29 cellular contexts compared by ENCODE assay signal in the genomic region with DNA sequence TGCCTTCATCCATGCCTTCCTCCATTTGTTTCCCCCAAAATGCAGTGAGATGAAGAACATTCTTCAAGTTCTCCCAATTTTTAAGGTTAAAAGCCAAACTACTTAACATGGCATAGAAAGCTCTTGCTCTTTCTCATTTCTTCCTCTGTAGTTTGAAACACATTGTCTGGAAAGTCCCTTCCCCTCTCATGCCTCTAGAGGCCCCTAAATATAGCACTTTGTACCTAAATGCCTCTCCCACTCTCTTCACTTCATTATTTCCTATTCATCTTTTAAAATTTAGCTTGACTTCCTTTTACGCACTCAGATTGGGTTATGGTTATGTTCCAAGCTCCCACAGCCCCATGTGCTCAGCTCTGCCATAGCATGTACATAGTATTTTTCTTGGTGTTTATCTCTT.
DNase-seq lines count a peak whose midpoint lies in the region; ATAC-seq and TF ChIP-seq lines count a peak whose summit lies in the region.
"Had no signal": no experiment of that assay in that cellular context is flagged by ENCODE, and none has a peak within 500 bp of the region (broad histone marks: within the 10 kb centered on the region; RNA-seq: fewer than 3 reads in every experiment).

No MANE protein-coding gene starts in this region.

- H3K27me3 ChIP-seq in PC-9 (ENCODE audit: insufficient read depth, low read depth) = no peaks in the 10 kb centered on the region
- H3K27me3 ChIP-seq: Peyer's patch, sigmoid colon had no signal

- no peak overlapping the region for H2AFZ ChIP-seq in PC-9

- no peaks in the 10 kb centered on the region for H3K79me2 ChIP-seq in PC-9 (ENCODE audit: low read depth)

- peaks cover 14 to 16% of the 10 kb centered on the region in 2 donors for H3K9me3 Mint-ChIP-seq in stimulated activated naive B cell treated with anti-CD40 and anti-IgM and Interleukin-4, amounts not matched to agents 10 μg/mL and 1 μg/mL and 100 μg/mL, for 72 hours

- peak; percentile 53 for ATAC-seq in GM18868 (IDR thresholded peaks at IDR 0.05; ENCODE audit: unreplicated experiment)
- ATAC-seq in GM21825 (IDR thresholded peaks at IDR 0.05; ENCODE audit: unreplicated experiment) = peak; percentile 44
- ATAC-seq in HG03060 (IDR thresholded peaks at IDR 0.05; ENCODE audit: low read depth, unreplicated experiment) = peak; percentile 40
- peak; percentile 77 to 87 for ATAC-seq in stimulated activated naive B cell treated with anti-CD40 and anti-IgM and Interleukin-4, amounts not matched to agents 10 μg/mL and 1 μg/mL and 100 μg/mL, for 72 hours (replicated peaks)
- no peak for ATAC-seq in SK-N-SH treated with all-trans-retinoic acid at 6 μM for 48 hours
- ATAC-seq: effector memory CD8-positive, alpha-beta T cell; esophagus mucosa; K562; naive thymus-derived CD4-positive, alpha-beta T cell; psoas muscle had no signal

- POLR2A ChIA-PET in PC-9 (lab: Charles Lee; ENCODE audit: unreplicated experiment) = no interaction called here

- no TSS peak for BruUV-seq in PC-9 (replicated peaks; lab: Mats Ljungman, UMichigan)

- H3K36me3 Mint-ChIP-seq in stimulated activated naive B cell treated with anti-CD40 and anti-IgM and Interleukin-4, amounts not matched to agents 10 μg/mL and 1 μg/mL and 100 μg/mL, for 72 hours = peaks cover 4 to 11% of the 10 kb centered on the region in 2 donors
- H3K36me3 Mint-ChIP-seq: activated naive CD4-positive, alpha-beta T cell treated with anti-CD3 and anti-CD28 coated beads, Interleukin-2, amount 50 U/mL, for 24 hours had no signal

- no peaks in the 10 kb centered on the region for H3K9me2 ChIP-seq in PC-9 (ENCODE audit: insufficient read depth)

- DNase-seq in stimulated activated naive B cell treated with anti-CD40 and anti-IgM and Interleukin-4, amounts not matched to agents 10 μg/mL and 1 μg/mL and 100 μg/mL, for 72 hours = no peak
- DNase-seq in hypothalamus (lab: John Stamatoyannopoulos, UW) (no peak), PC-9 (no peak)
- DNase-seq: activated CD4-positive, alpha-beta T cell treated with anti-CD3 and anti-CD28 coated beads, Interleukin-2, amount 50 U/mL, for 4 hours; activated CD4-positive, CD25-positive, alpha-beta regulatory T cell; aorta; DND-41; effector memory CD8-positive, alpha-beta T cell; foreskin fibroblast; H7; head of caudate nucleus; naive thymus-derived CD4-positive, alpha-beta T cell; NCI-H2029 treated with DMSO at 0.1 percent for 48 hours; occipital lobe; Peyer's patch; psoas muscle; SIG-M5; sigmoid colon; stimulated activated naive CD4-positive, alpha-beta T cell treated with Interleukin-2 at 50 U/mL for 16 hours had no signal

- peaks cover 11% of the 10 kb centered on the region; the same call in 1 of the 2 replicates for H3K4me1 ChIP-seq in PC-9 (replicated peaks; ENCODE audit: insufficient read depth)
- H3K4me1 ChIP-seq: Peyer's patch, psoas muscle had no signal

- no peaks in the 10 kb centered on the region for H3F3A ChIP-seq in PC-9 (ENCODE audit: insufficient read depth, low read depth)

- TF ChIP-seq CTCF in PC-9 (conservative IDR thresholded peaks at IDR 0.05) = no peak

- peaks cover 15 to 26% of the 10 kb centered on the region in 2 donors for H3K4me1 Mint-ChIP-seq in stimulated activated naive B cell treated with anti-CD40 and anti-IgM and Interleukin-4, amounts not matched to agents 10 μg/mL and 1 μg/mL and 100 μg/mL, for 72 hours

- CTCF ChIA-PET in PC-9 (lab: Charles Lee) = interaction anchor here (0.6 kb wide), 1 partner anchor 131 kb away, joined by 8 read pairs; no protein-coding TSS in a partner anchor

- no peak overlapping the region for H3K27ac Mint-ChIP-seq in stimulated activated naive B cell treated with anti-CD40 and anti-IgM and Interleukin-4, amounts not matched to agents 10 μg/mL and 1 μg/mL and 100 μg/mL, for 72 hours
- H3K27ac Mint-ChIP-seq: activated naive CD4-positive, alpha-beta T cell treated with anti-CD3 and anti-CD28 coated beads, Interleukin-2, amount 50 U/mL, for 24 hours; effector memory CD8-positive, alpha-beta T cell; mesothelial cell of epicardium had no signal

- H3K4me3 ChIP-seq in PC-9 = no peak overlapping the region
- H3K4me3 ChIP-seq: coronary artery, K562, Peyer's patch, psoas muscle, sigmoid colon had no signal

- no peak overlapping the region for H3K27ac ChIP-seq in PC-9
- H3K27ac ChIP-seq: C4-2B, coronary artery, Peyer's patch, psoas muscle, sigmoid colon had no signal

- H3K9me3 ChIP-seq in PC-9 (ENCODE audit: insufficient read depth, low read depth) = no peaks in the 10 kb centered on the region
- H3K9me3 ChIP-seq: Peyer's patch, psoas muscle, sigmoid colon had no signal

- no peaks in the 10 kb centered on the region for H3K36me3 ChIP-seq in PC-9 (ENCODE audit: low read depth)
- H3K36me3 ChIP-seq: Peyer's patch, sigmoid colon had no signal

- no peak overlapping the region for H3K4me2 ChIP-seq in PC-9

- no peaks in the 10 kb centered on the region for H3K27me3 Mint-ChIP-seq in stimulated activated naive B cell treated with anti-CD40 and anti-IgM and Interleukin-4, amounts not matched to agents 10 μg/mL and 1 μg/mL and 100 μg/mL, for 72 hours
- H3K27me3 Mint-ChIP-seq: activated naive CD4-positive, alpha-beta T cell treated with anti-CD3 and anti-CD28 coated beads, Interleukin-2, amount 50 U/mL, for 24 hours; effector memory CD8-positive, alpha-beta T cell had no signal

- intact Hi-C loops in PC-9 (cut with micrococcal nuclease; ENCODE audit: unreplicated experiment) = no loop called here

- no peaks in the 10 kb centered on the region for H4K20me1 ChIP-seq in PC-9 (ENCODE audit: insufficient read depth)

- H3K4me3 Mint-ChIP-seq in stimulated activated naive B cell treated with anti-CD40 and anti-IgM and Interleukin-4, amounts not matched to agents 10 μg/mL and 1 μg/mL and 100 μg/mL, for 72 hours = peak overlapping the region in 1 of 2 donors; percentile 33
- H3K4me3 Mint-ChIP-seq: activated naive CD4-positive, alpha-beta T cell treated with anti-CD3 and anti-CD28 coated beads, Interleukin-2, amount 50 U/mL, for 24 hours; mesothelial cell of epicardium had no signal

TF ChIP-seq in SK-N-SH treated with all-trans-retinoic acid at 6 μM for 48 hours, 23 proteins besides CTCF, POLR2A, EP300 and RAD21:
- TF ChIP-seq, protein P1, sequence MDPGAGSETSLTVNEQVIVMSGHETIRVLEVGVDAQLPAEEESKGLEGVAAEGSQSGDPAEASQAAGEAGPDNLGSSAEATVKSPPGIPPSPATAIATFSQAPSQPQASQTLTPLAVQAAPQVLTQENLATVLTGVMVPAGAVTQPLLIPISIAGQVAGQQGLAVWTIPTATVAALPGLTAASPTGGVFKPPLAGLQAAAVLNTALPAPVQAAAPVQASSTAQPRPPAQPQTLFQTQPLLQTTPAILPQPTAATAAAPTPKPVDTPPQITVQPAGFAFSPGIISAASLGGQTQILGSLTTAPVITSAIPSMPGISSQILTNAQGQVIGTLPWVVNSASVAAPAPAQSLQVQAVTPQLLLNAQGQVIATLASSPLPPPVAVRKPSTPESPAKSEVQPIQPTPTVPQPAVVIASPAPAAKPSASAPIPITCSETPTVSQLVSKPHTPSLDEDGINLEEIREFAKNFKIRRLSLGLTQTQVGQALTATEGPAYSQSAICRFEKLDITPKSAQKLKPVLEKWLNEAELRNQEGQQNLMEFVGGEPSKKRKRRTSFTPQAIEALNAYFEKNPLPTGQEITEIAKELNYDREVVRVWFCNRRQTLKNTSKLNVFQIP (CRISPR knock-in tag; IDR thresholded peaks at IDR 0.05; ENCODE audit: borderline replicate concordance, low read depth) = no peak
- no peak for TF ChIP-seq ARNTL (CRISPR knock-in tag; IDR thresholded peaks at IDR 0.05; ENCODE audit: borderline replicate concordance, low read depth)
- no peak for TF ChIP-seq ESRRG (CRISPR knock-in tag; IDR thresholded peaks at IDR 0.05)
- TF ChIP-seq OSR1 (CRISPR knock-in tag; IDR thresholded peaks at IDR 0.05) = no peak
- no peak for TF ChIP-seq ISL1 (CRISPR knock-in tag; IDR thresholded peaks at IDR 0.05)
- TF ChIP-seq SNAI2 (CRISPR knock-in tag; IDR thresholded peaks at IDR 0.05) = no peak
- no peak for TF ChIP-seq ZFP3 (CRISPR knock-in tag; IDR thresholded peaks at IDR 0.05)
- TF ChIP-seq, protein P2, sequence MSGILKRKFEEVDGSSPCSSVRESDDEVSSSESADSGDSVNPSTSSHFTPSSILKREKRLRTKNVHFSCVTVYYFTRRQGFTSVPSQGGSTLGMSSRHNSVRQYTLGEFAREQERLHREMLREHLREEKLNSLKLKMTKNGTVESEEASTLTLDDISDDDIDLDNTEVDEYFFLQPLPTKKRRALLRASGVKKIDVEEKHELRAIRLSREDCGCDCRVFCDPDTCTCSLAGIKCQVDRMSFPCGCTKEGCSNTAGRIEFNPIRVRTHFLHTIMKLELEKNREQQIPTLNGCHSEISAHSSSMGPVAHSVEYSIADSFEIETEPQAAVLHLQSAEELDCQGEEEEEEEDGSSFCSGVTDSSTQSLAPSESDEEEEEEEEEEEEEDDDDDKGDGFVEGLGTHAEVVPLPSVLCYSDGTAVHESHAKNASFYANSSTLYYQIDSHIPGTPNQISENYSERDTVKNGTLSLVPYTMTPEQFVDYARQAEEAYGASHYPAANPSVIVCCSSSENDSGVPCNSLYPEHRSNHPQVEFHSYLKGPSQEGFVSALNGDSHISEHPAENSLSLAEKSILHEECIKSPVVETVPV (CRISPR knock-in tag; IDR thresholded peaks at IDR 0.05) = no peak
- TF ChIP-seq, protein P3, sequence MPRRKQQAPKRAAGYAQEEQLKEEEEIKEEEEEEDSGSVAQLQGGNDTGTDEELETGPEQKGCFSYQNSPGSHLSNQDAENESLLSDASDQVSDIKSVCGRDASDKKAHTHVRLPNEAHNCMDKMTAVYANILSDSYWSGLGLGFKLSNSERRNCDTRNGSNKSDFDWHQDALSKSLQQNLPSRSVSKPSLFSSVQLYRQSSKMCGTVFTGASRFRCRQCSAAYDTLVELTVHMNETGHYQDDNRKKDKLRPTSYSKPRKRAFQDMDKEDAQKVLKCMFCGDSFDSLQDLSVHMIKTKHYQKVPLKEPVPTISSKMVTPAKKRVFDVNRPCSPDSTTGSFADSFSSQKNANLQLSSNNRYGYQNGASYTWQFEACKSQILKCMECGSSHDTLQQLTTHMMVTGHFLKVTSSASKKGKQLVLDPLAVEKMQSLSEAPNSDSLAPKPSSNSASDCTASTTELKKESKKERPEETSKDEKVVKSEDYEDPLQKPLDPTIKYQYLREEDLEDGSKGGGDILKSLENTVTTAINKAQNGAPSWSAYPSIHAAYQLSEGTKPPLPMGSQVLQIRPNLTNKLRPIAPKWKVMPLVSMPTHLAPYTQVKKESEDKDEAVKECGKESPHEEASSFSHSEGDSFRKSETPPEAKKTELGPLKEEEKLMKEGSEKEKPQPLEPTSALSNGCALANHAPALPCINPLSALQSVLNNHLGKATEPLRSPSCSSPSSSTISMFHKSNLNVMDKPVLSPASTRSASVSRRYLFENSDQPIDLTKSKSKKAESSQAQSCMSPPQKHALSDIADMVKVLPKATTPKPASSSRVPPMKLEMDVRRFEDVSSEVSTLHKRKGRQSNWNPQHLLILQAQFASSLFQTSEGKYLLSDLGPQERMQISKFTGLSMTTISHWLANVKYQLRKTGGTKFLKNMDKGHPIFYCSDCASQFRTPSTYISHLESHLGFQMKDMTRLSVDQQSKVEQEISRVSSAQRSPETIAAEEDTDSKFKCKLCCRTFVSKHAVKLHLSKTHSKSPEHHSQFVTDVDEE (CRISPR knock-in tag; IDR thresholded peaks at IDR 0.05) = no peak
